Comparison of ENCODE assay signal across 10 cellular contexts in genomic region chr12:45050751-45051489, GRCh38. TPM values are rescaled to one million over a fixed set of nuclear protein-coding genes. Genes with fewer than 3 reads are reported as not detected.
DNase-seq lines count a peak whose midpoint lies in the region; ATAC-seq and TF ChIP-seq lines count a peak whose summit lies in the region.
"Had no signal": no experiment of that assay in that cellular context is flagged by ENCODE, and none has a peak within 500 bp of the region (broad histone marks: within the 10 kb centered on the region; RNA-seq: fewer than 3 reads in every experiment).

Gene DBX2 (minus strand): TSS chr12:45051099. CDS start chr12:45050927, 172 bp downstream.

- no peak within 1 kb of the TSS for H3K18ac ChIP-seq in IMR-90 (ENCODE audit: low read depth, low read length)

- H2AK9ac ChIP-seq in IMR-90 (replicated peaks; ENCODE audit: low read depth, low read length, poor library complexity) = no peak within 1 kb of the TSS

- peak within 1 kb of the TSS; percentile 48 for H3K27ac ChIP-seq in 22Rv1
- H3K27ac ChIP-seq in IMR-90 (ENCODE audit: insufficient read depth, low read length) = no peak within 1 kb of the TSS
- no peak within 1 kb of the TSS for H3K27ac ChIP-seq in ectodermal cell (ENCODE audit: insufficient read depth, low read depth, low read length, poor library complexity, severe bottlenecking)
- H3K27ac ChIP-seq in mesodermal cell (ENCODE audit: low read depth, low read length, severe bottlenecking) = no peak within 1 kb of the TSS
- no peak within 1 kb of the TSS for H3K27ac ChIP-seq in adrenal gland

- TF ChIP-seq RAD21 in IMR-90 (IDR thresholded peaks at IDR 0.05; ENCODE audit: low read length) = no peak

- H3K27ac Mint-ChIP-seq in activated naive CD4-positive, alpha-beta T cell treated with anti-CD3 and anti-CD28 coated beads, Interleukin-2, amount 10 ng/mL, durations not matched to agents 7 days and 5 days = no peak within 1 kb of the TSS
- H3K27ac Mint-ChIP-seq: activated B cell treated with CpG ODN at 0.5 μM for 24 hours had no signal

- H3K4me1 Mint-ChIP-seq in activated naive CD4-positive, alpha-beta T cell treated with anti-CD3 and anti-CD28 coated beads, Interleukin-2, amount 10 ng/mL, durations not matched to agents 7 days and 5 days = peaks cover 3% of the 10 kb centered on the region
- H3K4me1 Mint-ChIP-seq: activated B cell treated with CpG ODN at 0.5 μM for 24 hours had no signal

- in situ Hi-C loops in IMR-90 (cut with MboI; ENCODE audit: low sequenced_read_pairs) = no loop called here

- no peak within 1 kb of the TSS for H3K56ac ChIP-seq in IMR-90 (ENCODE audit: extremely low read depth, insufficient read depth, low read length)

- H3K4ac ChIP-seq in IMR-90 (ENCODE audit: low read depth, low read length) = no peak within 1 kb of the TSS

- H3K23ac ChIP-seq in IMR-90 (ENCODE audit: low read depth, low read length) = no peak within 1 kb of the TSS

- CTCF ChIA-PET in IMR-90 (lab: Yijun Ruan, JAX) = no interaction called here
- CTCF ChIA-PET in activated naive CD4-positive, alpha-beta T cell treated with anti-CD3 and anti-CD28 coated beads, Interleukin-2, amount 10 ng/mL, durations not matched to agents 7 days and 5 days (lab: Charles Lee) = interaction anchor here (0.6 kb wide), 1 partner anchor 19 kb away, joined by 3 read pairs; no protein-coding TSS in a partner anchor

- 2% methylated on average over 19 of the region's 69 CpGs; no CpG with 5 or more reads in 1 of the 2 experiments for WGBS in IMR-90 (ENCODE audit: extremely low coverage in 2 of 2, insufficient read length in 1 of 2), 2 experiments
- WGBS in ectodermal cell, 2 experiments = 0% methylated on average over 69 of the region's 69 CpGs
- WGBS in mesodermal cell (ENCODE audit: insufficient coverage in 2 of 2), 2 experiments = 0 to 1% methylated on average over 38 to 44 of the region's 69 CpGs
- WGBS in adrenal gland, 4 donors = 0 to 5% (median 1%) methylated on average over 9 to 69 of the region's 69 CpGs

- TF ChIP-seq CTCF in 22Rv1 (IDR thresholded peaks at IDR 0.05) = no peak
- no peak for TF ChIP-seq CTCF in IMR-90 (conservative IDR thresholded peaks at IDR 0.05; ENCODE audit: low read depth, low read length)
- TF ChIP-seq CTCF in adrenal gland (IDR thresholded peaks at IDR 0.05) = no peak

- H4K91ac ChIP-seq in IMR-90 (ENCODE audit: insufficient read depth, low read depth, low read length) = no peak within 1 kb of the TSS

- H2BK5ac ChIP-seq in IMR-90 (ENCODE audit: low read depth, low read length, poor library complexity, severe bottlenecking) = no peak within 1 kb of the TSS

- H3K4me3 ChIP-seq in IMR-90 (ENCODE audit: insufficient read depth, low read depth, low read length) (peak within 1 kb of the TSS; percentile 25), ectodermal cell (ENCODE audit: insufficient read depth, low read depth, low read length) (peak within 1 kb of the TSS; percentile 51), mesodermal cell (ENCODE audit: extremely low read depth, insufficient read depth, low read length, poor library complexity, severe bottlenecking) (peak within 1 kb of the TSS; percentile 49), adrenal gland (no peak within 1 kb of the TSS)

- no peak within 1 kb of the TSS for H3K9ac ChIP-seq in IMR-90 (ENCODE audit: low read depth, low read length)

- no peaks in the 10 kb centered on the region for H3K9me3 Mint-ChIP-seq in activated naive CD4-positive, alpha-beta T cell treated with anti-CD3 and anti-CD28 coated beads, Interleukin-2, amount 10 ng/mL, durations not matched to agents 7 days and 5 days
- H3K9me3 Mint-ChIP-seq: activated B cell treated with CpG ODN at 0.5 μM for 24 hours had no signal

- H3K79me1 ChIP-seq in IMR-90 (ENCODE audit: low read depth in 1 of 2, low read length in 2 of 2) = no peaks in the 10 kb centered on the region

- no peaks in the 10 kb centered on the region for H3K36me3 Mint-ChIP-seq in activated naive CD4-positive, alpha-beta T cell treated with anti-CD3 and anti-CD28 coated beads, Interleukin-2, amount 10 ng/mL, durations not matched to agents 7 days and 5 days

- H2BK20ac ChIP-seq in IMR-90 (ENCODE audit: low read depth, low read length) = no peak within 1 kb of the TSS

- BruUV-seq in IMR-90 (replicated peaks; lab: Mats Ljungman, UMichigan) = no TSS peak

- peaks cover 51% of the 10 kb centered on the region for H3K27me3 Mint-ChIP-seq in activated naive CD4-positive, alpha-beta T cell treated with anti-CD3 and anti-CD28 coated beads, Interleukin-2, amount 10 ng/mL, durations not matched to agents 7 days and 5 days

- no peak for TF ChIP-seq POLR2A in IMR-90 (IDR thresholded peaks at IDR 0.05; ENCODE audit: low read depth, low read length)
- TF ChIP-seq POLR2A in adrenal gland (IDR thresholded peaks at IDR 0.05) = no peak

- peak within 1 kb of the TSS; percentile 80 for H3K4me2 ChIP-seq in IMR-90 (ENCODE audit: low read depth, low read length)

- H3K4me1 ChIP-seq in IMR-90 (ENCODE audit: control insufficient read depth, insufficient read depth, low read length) (no peaks in the 10 kb centered on the region; the same call in 1 of the 2 replicates), ectodermal cell (ENCODE audit: control insufficient read depth, insufficient read depth, low read length) (no peaks in the 10 kb centered on the region), mesodermal cell (ENCODE audit: control insufficient read depth, insufficient read depth, low read length, poor library complexity, severe bottlenecking) (peaks cover 4% of the 10 kb centered on the region), adrenal gland (replicated peaks in 1 of 2) (no peaks in the 10 kb centered on the region)

- no peak within 1 kb of the TSS for H2AK5ac ChIP-seq in IMR-90 (ENCODE audit: low read depth, low read length)

- ATAC-seq in IMR-90 (ENCODE audit: low read depth) = peak; percentile 54
- ATAC-seq in GM19463 (IDR thresholded peaks at IDR 0.05; ENCODE audit: unreplicated experiment) = no peak

- H4K20me1 ChIP-seq in IMR-90 (ENCODE audit: insufficient read depth, low read length) = no peaks in the 10 kb centered on the region

- dilution Hi-C loops in IMR-90 (cut with HindIII; ENCODE audit: low sequenced_read_pairs, unreplicated experiment) = no loop called here

- POLR2A ChIA-PET in IMR-90 (lab: Charles Lee; ENCODE audit: unreplicated experiment) = no interaction called here

- no peak within 1 kb of the TSS for H3K14ac ChIP-seq in IMR-90 (replicated peaks; ENCODE audit: low read depth, low read length)

- no peak within 1 kb of the TSS for H2BK15ac ChIP-seq in IMR-90 (ENCODE audit: low read depth, low read length)

- H3K36me3 ChIP-seq in IMR-90 (ENCODE audit: control insufficient read depth, insufficient read depth, low read length) (no peaks in the 10 kb centered on the region), ectodermal cell (ENCODE audit: control insufficient read depth, insufficient read depth, low read length) (no peaks in the 10 kb centered on the region), mesodermal cell (ENCODE audit: control insufficient read depth, insufficient read depth, low read length) (no peaks in the 10 kb centered on the region), adrenal gland (replicated peaks in 1 of 2) (no peaks in the 10 kb centered on the region)

- H3K27me3 ChIP-seq in IMR-90 (ENCODE audit: control insufficient read depth, insufficient read depth, low read length) (peaks cover 20% of the 10 kb centered on the region), ectodermal cell (ENCODE audit: control insufficient read depth, insufficient read depth, low read length, poor library complexity, severe bottlenecking) (peaks cover 65% of the 10 kb centered on the region), adrenal gland (peaks cover 28% of the 10 kb centered on the region)

- H3K9me3 ChIP-seq in IMR-90 (ENCODE audit: control insufficient read depth, insufficient read depth, low read length) (no peaks in the 10 kb centered on the region), ectodermal cell (ENCODE audit: control insufficient read depth, low read length) (no peaks in the 10 kb centered on the region), mesodermal cell (ENCODE audit: control insufficient read depth, low read length) (no peaks in the 10 kb centered on the region), adrenal gland (replicated peaks in 1 of 3) (no peaks in the 10 kb centered on the region)

- H3K9me1 ChIP-seq in IMR-90 (ENCODE audit: insufficient read depth, low read length) = no peaks in the 10 kb centered on the region

- H4K8ac ChIP-seq in IMR-90 (ENCODE audit: low read depth in 2 of 2, low read length in 2 of 2) = no peak within 1 kb of the TSS

- DNase-seq in IMR-90 = no peak
- no peak for DNase-seq in amniotic stem cell (lab: John Stamatoyannopoulos, UW)
- no peak for DNase-seq in adrenal gland
- DNase-seq in activated naive CD4-positive, alpha-beta T cell treated with anti-CD3 and anti-CD28 coated beads, Interleukin-2, amount 10 ng/mL, durations not matched to agents 7 days and 5 days = no peak
- DNase-seq: activated B cell treated with CpG ODN at 0.5 μM for 24 hours, DMS79 treated with DMSO at 0.1 percent for 48 hours had no signal

- no peak within 1 kb of the TSS for H3K4me3 Mint-ChIP-seq in activated naive CD4-positive, alpha-beta T cell treated with anti-CD3 and anti-CD28 coated beads, Interleukin-2, amount 10 ng/mL, durations not matched to agents 7 days and 5 days
- H3K4me3 Mint-ChIP-seq: activated B cell treated with CpG ODN at 0.5 μM for 24 hours had no signal

- H2BK120ac ChIP-seq in IMR-90 (ENCODE audit: low read depth, low read length) = no peak within 1 kb of the TSS

- peak within 1 kb of the TSS; percentile 29 for H2AFZ ChIP-seq in IMR-90 (replicated peaks; ENCODE audit: low read length, poor library complexity)

- intact Hi-C loops in IMR-90 (cut with micrococcal nuclease) = no loop called here
- intact Hi-C loops in adrenal gland (cut with DNase I) = no loop called here

- no peak within 1 kb of the TSS for H4K5ac ChIP-seq in IMR-90 (ENCODE audit: low read depth, low read length)

TF ChIP-seq in IMR-90, 13 proteins besides CTCF, POLR2A, EP300 and RAD21:
- TF ChIP-seq NFE2L2 (IDR thresholded peaks at IDR 0.05; ENCODE audit: low read depth, low read length) = no peak
- TF ChIP-seq BHLHE40 (IDR thresholded peaks at IDR 0.05; ENCODE audit: low read depth, low read length) = no peak
- no peak for TF ChIP-seq MAFK (IDR thresholded peaks at IDR 0.05; ENCODE audit: low read depth, low read length)
- TF ChIP-seq MAZ (IDR thresholded peaks at IDR 0.05; ENCODE audit: borderline replicate concordance, low read depth, low read length) = no peak
- TF ChIP-seq FOS (IDR thresholded peaks at IDR 0.05; ENCODE audit: low read depth, low read length) = no peak

RNA-seq across cellular contexts. Expression of gene DBX2, which starts in this region (rescaled TPM):
- total RNA-seq in IMR-90 (2012; rRNA removed) (not detected in 2 replicates), adrenal gland (not detected)
- polyA plus RNA-seq in IMR-90 (2012; rRNA removed) (not detected in 2 replicates), adrenal gland (under 1 TPM in 2 of 3 donors, not detected in 1; 0.03 to 0.16 TPM)
- not detected in 2 replicates for polyA plus RNA-seq in IMR-90 (2012; cell fraction: cytosol; rRNA removed)
- polyA plus RNA-seq in IMR-90 (2012; cell fraction: nucleus; rRNA removed; ENCODE audit: low replicate concordance) = not detected in 2 replicates
- polyA plus RNA-seq in ectodermal cell (2013, experiment 1 of 4) = 0.22 TPM
- 0.14 TPM for polyA plus RNA-seq in ectodermal cell (2013, experiment 2 of 4)
- polyA plus RNA-seq in ectodermal cell (2013, experiment 3 of 4) = 0.53 TPM
- 0.16 TPM for polyA plus RNA-seq in ectodermal cell (2013, experiment 4 of 4)
- polyA plus RNA-seq in mesodermal cell (2013, experiment 1 of 2) = not detected
- polyA plus RNA-seq in mesodermal cell (2013, experiment 2 of 2) = 0.10 TPM
- total RNA-seq: activated B cell treated with CpG ODN at 0.5 μM for 24 hours had no signal

Comparison
In these comparisons a context has a peak if more than half of its experiments do, and no peak if none do; other contexts are left out.
1. Peak in ATAC-seq, H3K4me3 ChIP-seq and H3K4me2 ChIP-seq in IMR-90; RNA of the gene not detected or under 1 TPM.
2. H3K4me3 ChIP-seq: peak in ectodermal cell (single experiment) and mesodermal cell (single experiment); none in adrenal gland (0 of 4).